Comparison of ENCODE assay signal across 9 cellular contexts in genomic region chr1:31505884-31506497, GRCh38.
DNase-seq lines count a peak whose midpoint lies in the region; ATAC-seq, FAIRE-seq and TF ChIP-seq lines count a peak whose summit lies in the region.
"Had no signal": no experiment of that assay in that cellular context is flagged by ENCODE, and none has a peak within 500 bp of the region (broad histone marks: within the 10 kb centered on the region; RNA-seq: fewer than 3 reads in every experiment).

No MANE protein-coding gene starts in this region.

- H3K9me1 ChIP-seq in K562 (ENCODE audit: control insufficient read depth, insufficient read depth, low read length): no peaks in the 10 kb centered on the region

- H3K4me2 ChIP-seq in K562 (ENCODE audit: insufficient read depth, low read length): no peak overlapping the region

- H4K20me1 ChIP-seq in K562 (replicated peaks; ENCODE audit: control insufficient read depth, insufficient read depth, low read length): peaks cover 14% of the 10 kb centered on the region; the same call in 1 of the 2 replicates

- TF ChIP-seq EP300 in K562 (IDR thresholded peaks at IDR 0.05; ENCODE audit: low read length): no peak

- no peak overlapping the region for H3K9ac ChIP-seq in K562 (ENCODE audit: insufficient read depth in 1 of 2, low read depth in 2 of 2, low read length in 2 of 2)

- H3K27me3 ChIP-seq in HL-60 (ENCODE audit: insufficient read depth, poor library complexity, severe bottlenecking) (no peaks in the 10 kb centered on the region), K562 (ENCODE audit: control insufficient read depth in 2 of 2, insufficient read depth in 2 of 2, low read length in 2 of 2) (peaks cover 32 to 77% of the 10 kb centered on the region in 2 experiments)

- no TSS peak for BruUV-seq in K562 (replicated peaks; lab: Mats Ljungman, UMichigan)

- H3K79me2 ChIP-seq in K562 (ENCODE audit: control insufficient read depth, insufficient read depth, low read length): no peaks in the 10 kb centered on the region

- CTCF ChIA-PET in K562 (lab: Yijun Ruan, JAX; ENCODE audit: low intra/inter-chr PET ratio): no interaction called here

- POLR2A ChIA-PET in K562 (lab: Yijun Ruan, JAX): interaction anchor here (0.7 to 0.8 kb wide), 2 partner anchors 8 to 9 kb away, joined by 3 to 4 read pairs; no protein-coding TSS in a partner anchor

- in situ Hi-C loops in K562 (cut with MboI): no loop called here

- no peak for TF ChIP-seq POLR2A in K562 (conservative IDR thresholded peaks at IDR 0.05)

- H3K27ac ChIP-seq in HL-60 (replicated peaks) (peak overlapping the region; percentile 70), K562 (ENCODE audit: extremely low read depth, low read depth, low read length) (no peak overlapping the region), substantia nigra (ENCODE audit: low read depth, low read length, poor library complexity, severe bottlenecking) (no peak overlapping the region)

- peak; percentile 29 for DNase-seq in AG09319 (ENCODE audit: extremely low read depth, low read depth)
- DNase-seq in HL-60 (ENCODE audit: low read depth in 1 of 2, low spot score in 1 of 2): peak; percentile 64 to 93
- DNase-seq in K562 (ENCODE audit: extremely low read depth in 1 of 4, low spot score in 3 of 4): no peak
- DNase-seq in NCI-H1930 (lab: John Stamatoyannopoulos, UW): no peak
- no peak for DNase-seq in substantia nigra (lab: John Stamatoyannopoulos, UW)
- no peak for DNase-seq in GM19240 (ENCODE audit: insufficient read length, low spot score)
- DNase-seq in NCI-H1092 treated with DMSO at 0.1 percent for 48 hours (lab: John Stamatoyannopoulos, UW): no peak

- no peak for FAIRE-seq in K562 (lab: Jason Lieb, UNC)
- FAIRE-seq: endothelial cell of umbilical vein had no signal

- H2AFZ ChIP-seq in K562 (ENCODE audit: low read depth, low read length): no peak overlapping the region

- H3K9me3 ChIP-seq in K562 (replicated peaks; ENCODE audit: control insufficient read depth, insufficient read depth, low read depth, low read length): no peaks in the 10 kb centered on the region

- no peak for TF ChIP-seq RAD21 in K562 (CRISPR knock-in tag; conservative IDR thresholded peaks at IDR 0.05 in 1 of 2, IDR thresholded peaks at IDR 0.05 in 1 of 2)

- TF ChIP-seq CTCF in AG09319 (IDR thresholded peaks at IDR 0.05; ENCODE audit: low read depth, low read length): no peak
- TF ChIP-seq CTCF in HL-60 (IDR thresholded peaks at IDR 0.05; ENCODE audit: insufficient read depth, low read length): no peak
- TF ChIP-seq CTCF in K562 (IDR thresholded peaks at IDR 0.05 in 2 of 3, conservative IDR thresholded peaks at IDR 0.05 in 1 of 3; ENCODE audit: insufficient read depth in 2 of 3, low read depth in 1 of 3, low read length in 3 of 3): no peak

- H3K36me3 ChIP-seq in K562 (ENCODE audit: control insufficient read depth, insufficient read depth, low read length): no peaks in the 10 kb centered on the region

- no peak overlapping the region for H3K4me3 ChIP-seq in HL-60 (replicated peaks; ENCODE audit: insufficient read depth, low read length)
- no peak overlapping the region for H3K4me3 ChIP-seq in K562

- intact Hi-C loops in K562 (cut with micrococcal nuclease): no loop called here

- ATAC-seq in GM18909 (IDR thresholded peaks at IDR 0.05; ENCODE audit: poor library complexity, unreplicated experiment) (peak; percentile 59), K562 (no peak; the same call in 2 of the 3 replicates)

- 8% methylated on average over 13 of the region's 13 CpGs for WGBS in K562 (ENCODE audit: insufficient coverage, low coverage, missing lambda C conversion rate)

- H3K4me1 ChIP-seq in K562 (replicated peaks in 1 of 2; ENCODE audit: control insufficient read depth in 2 of 2, insufficient read depth in 2 of 2, low read length in 2 of 2): peaks cover 0 to 10% of the 10 kb centered on the region in 2 experiments; a peak in 3 of 5 replicates

TF ChIP-seq in K562, 482 proteins besides CTCF, POLR2A, EP300 and RAD21 (continues in another document):
- no peak for TF ChIP-seq RBM22 (IDR thresholded peaks at IDR 0.05; ENCODE audit: low read depth, low read length, poor library complexity, severe bottlenecking)
- TF ChIP-seq RBM14 (IDR thresholded peaks at IDR 0.05; ENCODE audit: borderline replicate concordance, insufficient read depth, low read depth, low read length): no peak
- TF ChIP-seq RNF2 (IDR thresholded peaks at IDR 0.05): peak; percentile 35; the same call in 1 of the 2 replicates
- no peak for TF ChIP-seq ASH1L (IDR thresholded peaks at IDR 0.05; ENCODE audit: borderline replicate concordance, low read depth, partially characterized antibody)
- TF ChIP-seq, protein P1, sequence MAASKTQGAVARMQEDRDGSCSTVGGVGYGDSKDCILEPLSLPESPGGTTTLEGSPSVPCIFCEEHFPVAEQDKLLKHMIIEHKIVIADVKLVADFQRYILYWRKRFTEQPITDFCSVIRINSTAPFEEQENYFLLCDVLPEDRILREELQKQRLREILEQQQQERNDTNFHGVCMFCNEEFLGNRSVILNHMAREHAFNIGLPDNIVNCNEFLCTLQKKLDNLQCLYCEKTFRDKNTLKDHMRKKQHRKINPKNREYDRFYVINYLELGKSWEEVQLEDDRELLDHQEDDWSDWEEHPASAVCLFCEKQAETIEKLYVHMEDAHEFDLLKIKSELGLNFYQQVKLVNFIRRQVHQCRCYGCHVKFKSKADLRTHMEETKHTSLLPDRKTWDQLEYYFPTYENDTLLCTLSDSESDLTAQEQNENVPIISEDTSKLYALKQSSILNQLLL (CRISPR knock-in tag; IDR thresholded peaks at IDR 0.05; ENCODE audit: borderline replicate concordance): no peak
- TF ChIP-seq SAFB2 (IDR thresholded peaks at IDR 0.05; ENCODE audit: borderline replicate concordance, low read depth, low read length, severe bottlenecking): no peak
- 0 out of 2 replicates have a peak, but pooled peaks have one; percentile 71 for TF ChIP-seq CBFB (CRISPR knock-in tag; IDR thresholded peaks at IDR 0.05)
- peak; percentile 96 for TF ChIP-seq ZBTB1 (CRISPR knock-in tag; IDR thresholded peaks at IDR 0.05; ENCODE audit: borderline replicate concordance, low read depth)
- peak; percentile 71 for TF ChIP-seq FOSL1 (tag; conservative IDR thresholded peaks at IDR 0.05)
- no peak for TF ChIP-seq PML (IDR thresholded peaks at IDR 0.05; ENCODE audit: low read length)
- 0 out of 2 replicates have a peak, but pooled peaks have one; percentile 20 for TF ChIP-seq SMAD4 (CRISPR knock-in tag; conservative IDR thresholded peaks at IDR 0.05)
- TF ChIP-seq TSHZ1 (CRISPR knock-in tag; IDR thresholded peaks at IDR 0.05): no peak
- TF ChIP-seq ZNF584 (CRISPR knock-in tag; IDR thresholded peaks at IDR 0.05; ENCODE audit: low read depth): 0 out of 2 replicates have a peak, but pooled peaks have one; percentile 45
- TF ChIP-seq ZNF282 (CRISPR knock-in tag; IDR thresholded peaks at IDR 0.05): no peak
- TF ChIP-seq, protein P2, sequence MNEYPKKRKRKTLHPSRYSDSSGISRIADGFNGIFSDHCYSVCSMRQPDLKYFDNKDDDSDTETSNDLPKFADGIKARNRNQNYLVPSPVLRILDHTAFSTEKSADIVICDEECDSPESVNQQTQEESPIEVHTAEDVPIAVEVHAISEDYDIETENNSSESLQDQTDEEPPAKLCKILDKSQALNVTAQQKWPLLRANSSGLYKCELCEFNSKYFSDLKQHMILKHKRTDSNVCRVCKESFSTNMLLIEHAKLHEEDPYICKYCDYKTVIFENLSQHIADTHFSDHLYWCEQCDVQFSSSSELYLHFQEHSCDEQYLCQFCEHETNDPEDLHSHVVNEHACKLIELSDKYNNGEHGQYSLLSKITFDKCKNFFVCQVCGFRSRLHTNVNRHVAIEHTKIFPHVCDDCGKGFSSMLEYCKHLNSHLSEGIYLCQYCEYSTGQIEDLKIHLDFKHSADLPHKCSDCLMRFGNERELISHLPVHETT (CRISPR knock-in tag; conservative IDR thresholded peaks at IDR 0.05 in 1 of 2, IDR thresholded peaks at IDR 0.05 in 1 of 2): peak in 1 of 2 experiments; percentile 75; a peak in 2 of 4 replicates

Comparison
In these comparisons a context has a peak if more than half of its experiments do, and no peak if none do; other contexts are left out.
1. DNase-seq: peak in AG09319 (single experiment) and HL-60 (2 of 2); none in K562 (0 of 4), NCI-H1930 (0 of 2), substantia nigra (0 of 49), GM19240 (single experiment) and NCI-H1092 treated with DMSO at 0.1 percent for 48 hours (single experiment).